In the genomic region with DNA sequence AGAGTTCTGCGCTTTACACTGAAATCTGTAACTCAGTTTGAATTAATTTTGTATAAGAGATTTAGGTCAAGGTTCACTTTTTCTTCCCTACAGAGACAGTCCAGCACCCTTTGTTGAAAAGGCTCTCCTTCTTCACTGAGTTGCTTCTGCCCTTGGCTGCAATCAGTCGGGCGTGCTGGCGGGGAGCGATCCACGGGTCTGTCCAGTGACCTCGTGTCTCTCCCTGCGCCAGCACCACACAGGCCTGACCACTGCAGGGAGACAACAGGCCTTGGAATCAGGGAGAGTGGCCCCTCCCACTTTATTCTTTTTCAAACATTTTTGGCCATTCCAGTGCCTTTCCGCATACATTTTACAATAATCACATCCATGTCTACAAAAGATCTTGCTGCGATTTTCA, we compare ENCODE assay signal across 14 cellular contexts.
DNase-seq lines count a peak whose midpoint lies in the region; ATAC-seq and TF ChIP-seq lines count a peak whose summit lies in the region.
"Had no signal": no experiment of that assay in that cellular context is flagged by ENCODE, and none has a peak within 500 bp of the region (broad histone marks: within the 10 kb centered on the region; RNA-seq: fewer than 3 reads in every experiment).

No MANE protein-coding gene starts in this region.

- intact Hi-C loops in IMR-90 (cut with micrococcal nuclease) (no loop called here), spleen (cut with DNase I; ENCODE audit: low total_unique reads) (no loop called here)

- H2BK5ac ChIP-seq in IMR-90 (ENCODE audit: low read depth, low read length, poor library complexity, severe bottlenecking) = no peak overlapping the region

- no peak overlapping the region for H3K27ac ChIP-seq in IMR-90 (ENCODE audit: insufficient read depth, low read length)
- H3K27ac ChIP-seq in rectal smooth muscle tissue (ENCODE audit: low read depth, low read length) = peak overlapping the region; percentile 15
- no peak overlapping the region for H3K27ac ChIP-seq in spleen

- H3K4me3 Mint-ChIP-seq in WTC11 = no peak overlapping the region
- H3K4me3 Mint-ChIP-seq: B cell; CD8-positive, alpha-beta memory T cell; H9 had no signal

- H2BK120ac ChIP-seq in IMR-90 (ENCODE audit: low read depth, low read length) = no peak overlapping the region

- dilution Hi-C loops in IMR-90 (cut with HindIII; ENCODE audit: low sequenced_read_pairs, unreplicated experiment) = no loop called here

- H3K36me3 ChIP-seq in IMR-90 (ENCODE audit: control insufficient read depth, insufficient read depth, low read length) (peaks cover 4% of the 10 kb centered on the region; the same call in 1 of the 2 replicates), rectal smooth muscle tissue (ENCODE audit: control insufficient read depth, insufficient read depth, low read length) (no peaks in the 10 kb centered on the region), spleen (peaks cover 0 to 8% (median 0%) of the 10 kb centered on the region in 6 donors)

- H4K8ac ChIP-seq in IMR-90 (ENCODE audit: low read depth in 2 of 2, low read length in 2 of 2) = no peak overlapping the region

- BruUV-seq in IMR-90 (replicated peaks; lab: Mats Ljungman, UMichigan) = no TSS peak

- H4K5ac ChIP-seq in IMR-90 (ENCODE audit: low read depth, low read length) = no peak overlapping the region

- no peak overlapping the region for H2AFZ ChIP-seq in IMR-90 (replicated peaks; ENCODE audit: low read length, poor library complexity)

- DNase-seq in IMR-90 (no peak), WTC11 (ENCODE audit: low spot score) (no peak), islet precursor cell (peak; percentile 33), spleen (no peak), NCI-H2171 (lab: John Stamatoyannopoulos, UW) (no peak), amygdala (lab: John Stamatoyannopoulos, UW) (no peak)
- DNase-seq: CD8-positive, alpha-beta memory T cell; COR-L47; DMS 273 treated with DMSO at 0.1 percent for 48 hours; GDM1; H9 had no signal

- H3K27ac Mint-ChIP-seq in WTC11 = peak overlapping the region; percentile 64; the same call in 1 of the 2 replicates
- H3K27ac Mint-ChIP-seq: B cell, H9 had no signal

- H2BK20ac ChIP-seq in IMR-90 (ENCODE audit: low read depth, low read length) = no peak overlapping the region

- POLR2A ChIA-PET in IMR-90 (lab: Charles Lee; ENCODE audit: unreplicated experiment) (no interaction called here), WTC11 (lab: Charles Lee) (no interaction called here)

- H3K36me3 Mint-ChIP-seq in WTC11 = peaks cover 25% of the 10 kb centered on the region

- H3K9ac ChIP-seq in IMR-90 (ENCODE audit: low read depth, low read length) (no peak overlapping the region), rectal smooth muscle tissue (ENCODE audit: low read length) (no peak overlapping the region)
- H3K9ac ChIP-seq: BLaER1 treated with 17β-estradiol and CSF1 and Interleukin-3, amounts not matched to agents 10 nM and 100 nM had no signal

- H3K4me1 ChIP-seq in IMR-90 (ENCODE audit: control insufficient read depth, insufficient read depth, low read length) (peaks cover 16% of the 10 kb centered on the region), rectal smooth muscle tissue (ENCODE audit: control insufficient read depth, insufficient read depth, low read length) (peaks cover 25% of the 10 kb centered on the region), spleen (peaks cover 25 to 28% (median 28%) of the 10 kb centered on the region in 6 donors)

- H3K9me3 Mint-ChIP-seq in WTC11 = peaks cover 4% of the 10 kb centered on the region; the same call in 1 of the 2 replicates

- no peak for TF ChIP-seq RAD21 in IMR-90 (IDR thresholded peaks at IDR 0.05; ENCODE audit: low read length)

- no peak overlapping the region for H3K4me2 ChIP-seq in IMR-90 (ENCODE audit: low read depth, low read length)
- H3K4me2 ChIP-seq: BLaER1 treated with 17β-estradiol and CSF1 and Interleukin-3, amounts not matched to agents 10 nM and 100 nM had no signal

- no peak overlapping the region for H2AK5ac ChIP-seq in IMR-90 (ENCODE audit: low read depth, low read length)

- WGBS in IMR-90 (ENCODE audit: extremely low coverage in 2 of 2, insufficient read length in 1 of 2), 2 experiments = 94% methylated on average over 5 of the region's 10 CpGs; no CpG with 5 or more reads in 1 of the 2 experiments
- WGBS in spleen, 5 donors = 96 to 98% (median 97%) methylated on average over 10 of the region's 10 CpGs

- H2BK15ac ChIP-seq in IMR-90 (ENCODE audit: low read depth, low read length) = no peak overlapping the region

- H3K18ac ChIP-seq in IMR-90 (ENCODE audit: low read depth, low read length) = no peak overlapping the region

- CTCF ChIA-PET in IMR-90 (lab: Yijun Ruan, JAX) = interaction anchor here (1.0 kb wide), 1 partner anchor 44 kb away, joined by 3 read pairs; no protein-coding TSS in a partner anchor
- CTCF ChIA-PET in WTC11 (lab: Charles Lee) = no interaction called here

- no peak overlapping the region for H4K91ac ChIP-seq in IMR-90 (ENCODE audit: insufficient read depth, low read depth, low read length)

- H3K9me3 ChIP-seq in IMR-90 (ENCODE audit: control insufficient read depth, insufficient read depth, low read length) (no peaks in the 10 kb centered on the region), spleen (no peaks in the 10 kb centered on the region)

- no peaks in the 10 kb centered on the region for H3K27me3 Mint-ChIP-seq in WTC11 (ENCODE audit: low read depth)
- H3K27me3 Mint-ChIP-seq: B cell had no signal

- peaks cover 22% of the 10 kb centered on the region for H4K20me1 ChIP-seq in IMR-90 (ENCODE audit: insufficient read depth, low read length)

- H3K56ac ChIP-seq in IMR-90 (ENCODE audit: extremely low read depth, insufficient read depth, low read length) = no peak overlapping the region

- H3K79me1 ChIP-seq in IMR-90 (ENCODE audit: low read depth in 1 of 2, low read length in 2 of 2) = peaks cover 35 to 67% of the 10 kb centered on the region in 2 experiments

- H3K4me3 ChIP-seq in IMR-90 (ENCODE audit: insufficient read depth, low read depth, low read length) (no peak overlapping the region), rectal smooth muscle tissue (ENCODE audit: low read length) (no peak overlapping the region), spleen (no peak overlapping the region)
- H3K4me3 ChIP-seq: BLaER1 treated with 17β-estradiol and CSF1 and Interleukin-3, amounts not matched to agents 10 nM and 100 nM had no signal

- TF ChIP-seq CTCF in IMR-90 (conservative IDR thresholded peaks at IDR 0.05; ENCODE audit: low read depth, low read length) (no peak), WTC11 (IDR thresholded peaks at IDR 0.05) (no peak), spleen (IDR thresholded peaks at IDR 0.05 in 8 of 11, conservative IDR thresholded peaks at IDR 0.05 in 3 of 11) (no peak)

- peak overlapping the region; percentile 49; the same call in 1 of the 2 replicates for H3K14ac ChIP-seq in IMR-90 (replicated peaks; ENCODE audit: low read depth, low read length)

- peaks cover 13% of the 10 kb centered on the region for H3K9me1 ChIP-seq in IMR-90 (ENCODE audit: insufficient read depth, low read length)

- H3K27me3 ChIP-seq in IMR-90 (ENCODE audit: control insufficient read depth, insufficient read depth, low read length) (no peaks in the 10 kb centered on the region), rectal smooth muscle tissue (ENCODE audit: control insufficient read depth, insufficient read depth, low read length) (no peaks in the 10 kb centered on the region), spleen (replicated peaks in 1 of 7) (no peaks in the 10 kb centered on the region)
- H3K27me3 ChIP-seq: BLaER1 treated with 17β-estradiol and CSF1 and Interleukin-3, amounts not matched to agents 10 nM and 100 nM had no signal

- H2AK9ac ChIP-seq in IMR-90 (replicated peaks; ENCODE audit: low read depth, low read length, poor library complexity) = no peak overlapping the region

- peaks cover 39% of the 10 kb centered on the region for H3K4me1 Mint-ChIP-seq in WTC11

- TF ChIP-seq POLR2A in IMR-90 (IDR thresholded peaks at IDR 0.05; ENCODE audit: low read depth, low read length) (no peak), spleen (IDR thresholded peaks at IDR 0.05) (no peak)

- H3K4ac ChIP-seq in IMR-90 (ENCODE audit: low read depth, low read length) = no peak overlapping the region

- ATAC-seq in IMR-90 (ENCODE audit: low read depth) = no peak
- no peak for ATAC-seq in WTC11

- H3K23ac ChIP-seq in IMR-90 (ENCODE audit: low read depth, low read length) = no peak overlapping the region

- in situ Hi-C loops in IMR-90 (cut with MboI; ENCODE audit: low sequenced_read_pairs) = no loop called here

TF ChIP-seq in IMR-90, 13 proteins besides CTCF, POLR2A, EP300 and RAD21 (continues in another document):
- TF ChIP-seq MAFK (IDR thresholded peaks at IDR 0.05; ENCODE audit: low read depth, low read length) (no peak), USF2 (IDR thresholded peaks at IDR 0.05; ENCODE audit: low read depth, low read length) (no peak), BHLHE40 (IDR thresholded peaks at IDR 0.05; ENCODE audit: low read depth, low read length) (no peak), CEBPB (IDR thresholded peaks at IDR 0.05; ENCODE audit: low read depth, low read length) (no peak), SMC3 (IDR thresholded peaks at IDR 0.05; ENCODE audit: low read depth, low read length) (no peak), NFE2L2 (IDR thresholded peaks at IDR 0.05; ENCODE audit: low read depth, low read length) (no peak)

TF ChIP-seq in WTC11, 78 proteins besides CTCF, POLR2A, EP300 and RAD21 (continues in another document):
- no peak for TF ChIP-seq MLX (CRISPR knock-in tag; IDR thresholded peaks at IDR 0.05)
- no peak for TF ChIP-seq ZBTB43 (CRISPR knock-in tag; IDR thresholded peaks at IDR 0.05)
- no peak for TF ChIP-seq FOXP1 (CRISPR knock-in tag; IDR thresholded peaks at IDR 0.05; ENCODE audit: borderline replicate concordance)
- TF ChIP-seq, protein P1, sequence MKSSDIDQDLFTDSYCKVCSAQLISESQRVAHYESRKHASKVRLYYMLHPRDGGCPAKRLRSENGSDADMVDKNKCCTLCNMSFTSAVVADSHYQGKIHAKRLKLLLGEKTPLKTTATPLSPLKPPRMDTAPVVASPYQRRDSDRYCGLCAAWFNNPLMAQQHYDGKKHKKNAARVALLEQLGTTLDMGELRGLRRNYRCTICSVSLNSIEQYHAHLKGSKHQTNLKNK (CRISPR knock-in tag; IDR thresholded peaks at IDR 0.05) = no peak
